ENCODE assay signal across 21 cellular contexts in genomic region chr13:90430127-90430526, GRCh38.
DNase-seq lines count a peak whose midpoint lies in the region; ATAC-seq, FAIRE-seq and TF ChIP-seq lines count a peak whose summit lies in the region.
"Had no signal": no experiment of that assay in that cellular context is flagged by ENCODE, and none has a peak within 500 bp of the region (broad histone marks: within the 10 kb centered on the region; RNA-seq: fewer than 3 reads in every experiment).

No MANE protein-coding gene starts in this region.

- TF ChIP-seq POLR2A in HepG2 (IDR thresholded peaks at IDR 0.05; ENCODE audit: insufficient read depth in 1 of 2, low read depth in 2 of 2, low read length in 2 of 2) (no peak), right lobe of liver (IDR thresholded peaks at IDR 0.05) (no peak)

- CTCF ChIA-PET in HepG2 (lab: Yijun Ruan, JAX; ENCODE audit: low intra/inter-chr PET ratio, low total read pairs) = no interaction called here

- no peaks in the 10 kb centered on the region for H3K27me3 ChIP-seq in HepG2 (ENCODE audit: control insufficient read depth in 1 of 2, insufficient read depth in 2 of 2, low read length in 2 of 2)
- no peaks in the 10 kb centered on the region for H3K27me3 ChIP-seq in right lobe of liver
- H3K27me3 ChIP-seq: BLaER1 had no signal

- no peaks in the 10 kb centered on the region for H3K27me3 Mint-ChIP-seq in activated T-cell treated with anti-CD3 and anti-CD28 coated beads, Interleukin-2, amount 50 U/mL, for 72 hours (ENCODE audit: low read depth)
- no peaks in the 10 kb centered on the region for H3K27me3 Mint-ChIP-seq in activated naive CD8-positive, alpha-beta T cell treated with anti-CD3 and anti-CD28 coated beads, Interleukin-2, amount 50 U/mL, for 24 hours
- H3K27me3 Mint-ChIP-seq: CD4-positive, alpha-beta memory T cell had no signal

- H3K4me1 Mint-ChIP-seq in activated T-cell treated with anti-CD3 and anti-CD28 coated beads, Interleukin-2, amount 50 U/mL, for 72 hours (ENCODE audit: low read depth) = no peaks in the 10 kb centered on the region
- H3K4me1 Mint-ChIP-seq in activated naive CD8-positive, alpha-beta T cell treated with anti-CD3 and anti-CD28 coated beads, Interleukin-2, amount 50 U/mL, for 24 hours = no peaks in the 10 kb centered on the region
- H3K4me1 Mint-ChIP-seq: CD14-positive monocyte; CD4-positive, alpha-beta memory T cell had no signal

- intact Hi-C loops in HepG2 (cut with micrococcal nuclease; ENCODE audit: unreplicated experiment) (no loop called here), right lobe of liver (cut with DNase I) (no loop called here)

- FAIRE-seq in HepG2 (lab: Jason Lieb, UNC) = no peak
- FAIRE-seq in colon (lab: Jason Lieb, UNC) = peak; percentile 28
- FAIRE-seq: A549, GM12891, GM19239, HTR-8/SVneo had no signal

- no peak for DNase-seq in HepG2 (ENCODE audit: low spot score)
- no peak for DNase-seq in right lobe of liver
- peak; percentile 11 for DNase-seq in fibroblast of peridontal ligament (ENCODE audit: extremely low read depth)
- DNase-seq in activated T-cell treated with anti-CD3 and anti-CD28 coated beads, Interleukin-2, amount 50 U/mL, for 72 hours = no peak
- no peak for DNase-seq in activated naive CD8-positive, alpha-beta T cell treated with anti-CD3 and anti-CD28 coated beads, Interleukin-2, amount 50 U/mL, for 24 hours
- DNase-seq: CD4-positive, alpha-beta memory T cell; DMS153; DMS79; GOT3; H7; HFFc6 had no signal

- TF ChIP-seq RAD21 in HepG2 (CRISPR knock-in tag; IDR thresholded peaks at IDR 0.05) = no peak

- H3K36me3 ChIP-seq in HepG2 (replicated peaks in 1 of 2; ENCODE audit: control insufficient read depth in 1 of 2, insufficient read depth in 2 of 2, low read length in 2 of 2) (no peaks in the 10 kb centered on the region), right lobe of liver (no peaks in the 10 kb centered on the region)
- H3K36me3 ChIP-seq: BLaER1 had no signal

- H3K4me3 Mint-ChIP-seq in activated T-cell treated with anti-CD3 and anti-CD28 coated beads, Interleukin-2, amount 50 U/mL, for 72 hours = no peak overlapping the region
- H3K4me3 Mint-ChIP-seq in activated naive CD8-positive, alpha-beta T cell treated with anti-CD3 and anti-CD28 coated beads, Interleukin-2, amount 50 U/mL, for 24 hours = no peak overlapping the region
- H3K4me3 Mint-ChIP-seq: CD14-positive monocyte; CD4-positive, alpha-beta memory T cell; HFFc6 had no signal

- no peak for ATAC-seq in HepG2
- no peak for ATAC-seq in right lobe of liver
- no peak for ATAC-seq in activated T-cell treated with anti-CD3 and anti-CD28 coated beads, Interleukin-2, amount 50 U/mL, for 72 hours (replicated peaks in 1 of 2)
- ATAC-seq in activated naive CD8-positive, alpha-beta T cell treated with anti-CD3 and anti-CD28 coated beads, Interleukin-2, amount 50 U/mL, for 24 hours = no peak
- ATAC-seq in GM21737 (IDR thresholded peaks at IDR 0.05; ENCODE audit: unreplicated experiment) = no peak
- ATAC-seq: A549, HCT116 had no signal

- no TSS peak for BruUV-seq in HepG2 (replicated peaks; lab: Mats Ljungman, UMichigan)

- no peaks in the 10 kb centered on the region for H3K4me1 ChIP-seq in HepG2 (ENCODE audit: insufficient read depth, low read length)
- no peaks in the 10 kb centered on the region for H3K4me1 ChIP-seq in right lobe of liver
- H3K4me1 ChIP-seq: A549, BLaER1 had no signal

- peaks cover 3% of the 10 kb centered on the region in 2 donors for H3K9me3 Mint-ChIP-seq in activated T-cell treated with anti-CD3 and anti-CD28 coated beads, Interleukin-2, amount 50 U/mL, for 72 hours
- peaks cover 20% of the 10 kb centered on the region for H3K9me3 Mint-ChIP-seq in activated naive CD8-positive, alpha-beta T cell treated with anti-CD3 and anti-CD28 coated beads, Interleukin-2, amount 50 U/mL, for 24 hours
- H3K9me3 Mint-ChIP-seq: HFFc6 had no signal

- no peak overlapping the region for H2AFZ ChIP-seq in HepG2 (ENCODE audit: low read length)

- 1% methylated on average over 2 of the region's 2 CpGs for WGBS in HepG2 (ENCODE audit: low lambda C conversion rate)
- 15% methylated on average over 2 of the region's 2 CpGs for WGBS in right lobe of liver (ENCODE audit: insufficient coverage, low coverage, low lambda C conversion rate, missing lambda C conversion rate)

- H3K36me3 Mint-ChIP-seq in activated T-cell treated with anti-CD3 and anti-CD28 coated beads, Interleukin-2, amount 50 U/mL, for 72 hours (ENCODE audit: insufficient read depth in 2 of 2) = no peaks in the 10 kb centered on the region
- H3K36me3 Mint-ChIP-seq in activated naive CD8-positive, alpha-beta T cell treated with anti-CD3 and anti-CD28 coated beads, Interleukin-2, amount 50 U/mL, for 24 hours (ENCODE audit: low read depth) = no peaks in the 10 kb centered on the region
- H3K36me3 Mint-ChIP-seq: CD14-positive monocyte; CD4-positive, alpha-beta memory T cell had no signal

- H3K9ac ChIP-seq in HepG2 (ENCODE audit: insufficient read depth, low read depth, low read length) = no peak overlapping the region
- H3K9ac ChIP-seq: BLaER1 had no signal

- no peaks in the 10 kb centered on the region for H4K20me1 ChIP-seq in HepG2 (ENCODE audit: insufficient read depth, low read length)
- H4K20me1 ChIP-seq: BLaER1 had no signal

- POLR2A ChIA-PET in HepG2 (lab: Yijun Ruan, JAX) = no interaction called here

- H3K4me2 ChIP-seq in HepG2 (ENCODE audit: low read depth, low read length) = no peak overlapping the region
- H3K4me2 ChIP-seq: A549, BLaER1 had no signal

- H3K9me3 ChIP-seq in HepG2 (ENCODE audit: low read length) = peaks cover 50% of the 10 kb centered on the region
- no peaks in the 10 kb centered on the region for H3K9me3 ChIP-seq in right lobe of liver
- H3K9me3 ChIP-seq: A549, BLaER1 had no signal

- H3K27ac Mint-ChIP-seq in activated T-cell treated with anti-CD3 and anti-CD28 coated beads, Interleukin-2, amount 50 U/mL, for 72 hours = no peak overlapping the region
- H3K27ac Mint-ChIP-seq in activated naive CD8-positive, alpha-beta T cell treated with anti-CD3 and anti-CD28 coated beads, Interleukin-2, amount 50 U/mL, for 24 hours = no peak overlapping the region
- H3K27ac Mint-ChIP-seq: CD4-positive, alpha-beta memory T cell; HFFc6 had no signal

- H3K79me2 ChIP-seq in HepG2 (ENCODE audit: insufficient read depth, low read length) = no peaks in the 10 kb centered on the region

- H3K27ac ChIP-seq in HepG2 (ENCODE audit: extremely low read length, insufficient read depth, low read length) (no peak overlapping the region), right lobe of liver (no peak overlapping the region)
- H3K27ac ChIP-seq: 22Rv1, A549, BLaER1 had no signal

- H3K4me3 ChIP-seq in HepG2 (replicated peaks in 1 of 3; ENCODE audit: insufficient read depth in 1 of 3, low read depth in 2 of 3, low read length in 3 of 3) (no peak overlapping the region), right lobe of liver (no peak overlapping the region)
- H3K4me3 ChIP-seq: A549, BLaER1 had no signal

- in situ Hi-C loops in HepG2 (cut with HindIII; ENCODE audit: extremely low pct_ligation_motif_present, low pct_unique_long_range_greater_than_20kb) = no loop called here

- TF ChIP-seq CTCF in HepG2 (CRISPR knock-in tag; IDR thresholded peaks at IDR 0.05) = no peak
- no peak for TF ChIP-seq CTCF in right lobe of liver (IDR thresholded peaks at IDR 0.05)

- no peak for TF ChIP-seq EP300 in HepG2 (IDR thresholded peaks at IDR 0.05; ENCODE audit: low read depth in 2 of 2, low read length in 2 of 2)
- TF ChIP-seq EP300 in HepG2 (CRISPR knock-in tag; IDR thresholded peaks at IDR 0.05; ENCODE audit: borderline replicate concordance) = no peak

TF ChIP-seq in HepG2, 621 proteins besides CTCF, POLR2A, EP300 and RAD21:
- TF ChIP-seq CEBPB (IDR thresholded peaks at IDR 0.05; ENCODE audit: borderline replicate concordance, low read depth, low read length) (0 out of 2 replicates have a peak, but pooled peaks have one; percentile 33), ZNF331 (CRISPR knock-in tag; IDR thresholded peaks at IDR 0.05) (no peak)
